In genomic region chr1:100452641-100453040, GRCh38 we compare ENCODE assay signal across 8 cellular contexts.
A peak's percentile ranks its signal among the peaks of the same experiment; 100 is the strongest.
DNase-seq lines count a peak whose midpoint lies in the region; ATAC-seq and TF ChIP-seq lines count a peak whose summit lies in the region.

No MANE protein-coding gene starts in this region.

- H3K4me3 ChIP-seq in LNCaP clone FGC (ENCODE audit: low read depth, low read length) (no peak overlapping the region), suprapubic skin (no peak overlapping the region), coronary artery (no peak overlapping the region)

- CTCF ChIA-PET in RWPE1 (lab: Yijun Ruan, JAX): interaction anchor here (0.6 kb wide), 1 partner anchor 300 kb away, joined by 3 read pairs; no protein-coding TSS in a partner anchor

- no peaks in the 10 kb centered on the region for H3K36me3 ChIP-seq in suprapubic skin

- no peak for TF ChIP-seq POLR2A in suprapubic skin (IDR thresholded peaks at IDR 0.05)

- no peaks in the 10 kb centered on the region for H3K27me3 ChIP-seq in suprapubic skin

- in situ Hi-C loops in GM13977 (cut with MboI; ENCODE audit: low pct_unique_long_range_greater_than_20kb, low sequenced_read_pairs, unreplicated experiment): loop anchor here (10.0 kb wide), 2 partner anchors 412 to 648 kb away; no protein-coding TSS in a partner anchor

- no peak for TF ChIP-seq EP300 in suprapubic skin (IDR thresholded peaks at IDR 0.05)

- no peak for TF ChIP-seq CTCF in GM13977 (IDR thresholded peaks at IDR 0.05; ENCODE audit: extremely low read depth, insufficient read depth, missing control alignments)
- TF ChIP-seq CTCF in LNCaP clone FGC (IDR thresholded peaks at IDR 0.05; ENCODE audit: control insufficient read depth, extremely low read depth, insufficient read depth): no peak
- TF ChIP-seq CTCF in suprapubic skin (IDR thresholded peaks at IDR 0.05): no peak
- no peak for TF ChIP-seq CTCF in coronary artery (IDR thresholded peaks at IDR 0.05)
- TF ChIP-seq CTCF in RWPE1 (conservative IDR thresholded peaks at IDR 0.05; ENCODE audit: low read depth): no peak

- no peaks in the 10 kb centered on the region for H3K4me1 ChIP-seq in suprapubic skin

- POLR2A ChIA-PET in RWPE1 (lab: Yijun Ruan, JAX; ENCODE audit: low non-redundant PET): no interaction called here

- peak; percentile 16 for DNase-seq in GM13977 (ENCODE audit: low spot score)
- peak; percentile 91 for DNase-seq in LNCaP clone FGC (ENCODE audit: low read depth)
- peak; percentile 82 for DNase-seq in iris pigment epithelial cell (ENCODE audit: low read depth)
- no peak for DNase-seq in suprapubic skin (ENCODE audit: low spot score in 2 of 2)
- no peak for DNase-seq in coronary artery (ENCODE audit: low spot score)
- no peak for DNase-seq in RWPE1 (ENCODE audit: low spot score)

- no peaks in the 10 kb centered on the region for H3K9me3 ChIP-seq in suprapubic skin

- 60% methylated on average over 1 of the region's 1 CpG for WGBS in suprapubic skin

- ATAC-seq in GM21529 (IDR thresholded peaks at IDR 0.05; ENCODE audit: unreplicated experiment) (peak; percentile 53), GM19023 (IDR thresholded peaks at IDR 0.05; ENCODE audit: unreplicated experiment) (no peak)

- no peak overlapping the region for H3K27ac ChIP-seq in suprapubic skin
- H3K27ac ChIP-seq in coronary artery: no peak overlapping the region
- no peak overlapping the region for H3K27ac ChIP-seq in RWPE1

Comparison
In these comparisons a context has a peak if more than half of its experiments do, and no peak if none do; other contexts are left out.
1. DNase-seq: peak in GM13977 (single experiment), LNCaP clone FGC (single experiment) and iris pigment epithelial cell (single experiment); none in suprapubic skin (0 of 2), coronary artery (single experiment) and RWPE1 (single experiment).